In the genomic region with DNA sequence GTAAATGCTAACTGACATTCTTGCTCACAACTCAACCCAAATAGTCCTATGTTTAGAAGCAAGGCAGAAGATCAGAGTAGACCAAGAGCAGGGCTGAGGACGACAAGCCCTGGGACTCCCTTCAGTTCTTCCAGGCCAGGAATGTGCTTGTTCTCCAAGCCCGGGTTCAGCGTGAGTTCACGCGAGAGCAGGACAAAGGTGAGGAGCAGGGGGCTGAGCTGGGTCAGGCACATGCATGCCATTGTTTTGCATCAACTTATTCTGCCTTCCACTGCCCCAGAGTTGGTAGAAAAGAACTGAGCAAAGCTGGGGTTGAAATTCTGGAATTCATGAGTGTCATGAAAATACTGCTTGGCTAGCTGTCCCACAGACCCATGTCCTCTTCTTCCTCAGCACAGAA, we compare ENCODE assay signal across 24 cellular contexts.
DNase-seq lines count a peak whose midpoint lies in the region; ATAC-seq and TF ChIP-seq lines count a peak whose summit lies in the region.
"Had no signal": no experiment of that assay in that cellular context is flagged by ENCODE, and none has a peak within 500 bp of the region (broad histone marks: within the 10 kb centered on the region; RNA-seq: fewer than 3 reads in every experiment).

No MANE protein-coding gene starts in this region.

- H3K14ac ChIP-seq in neuronal stem cell (ENCODE audit: low read length): no peak overlapping the region

- H4K91ac ChIP-seq in neuronal stem cell (ENCODE audit: low read depth, low read length, poor library complexity): no peak overlapping the region

- no peaks in the 10 kb centered on the region for H3K9me3 ChIP-seq in neuronal stem cell (replicated peaks in 1 of 2; ENCODE audit: control insufficient read depth in 2 of 2, insufficient read depth in 1 of 2, low read depth in 1 of 2, low read length in 2 of 2)
- H3K9me3 ChIP-seq: A549, Caco-2 had no signal

- DNase-seq in ELF-1 (ENCODE audit: low read depth, low spot score): peak; percentile 28
- DNase-seq in HuH-7.5 (ENCODE audit: low spot score): peak; percentile 57
- DNase-seq in iPS-NIHi11 (ENCODE audit: low spot score): peak; percentile 59
- DNase-seq in neuronal stem cell (ENCODE audit: low spot score): no peak
- no peak for DNase-seq in omental fat pad (ENCODE audit: low spot score)
- no peak for DNase-seq in NCI-H774 (lab: John Stamatoyannopoulos, UW)
- DNase-seq in activated T-cell treated with anti-CD3 and anti-CD28 coated beads, Interleukin-2, amount 50 U/mL, for 24 hours: no peak
- DNase-seq in NCI-H1105 (lab: John Stamatoyannopoulos, UW): no peak
- DNase-seq: CD4-positive, alpha-beta T cell; DMS153; GDM1; H9; HFFc6; KBM-7; MM.1S; NCI-H1092; NCI-H1436 treated with DMSO at 0.1 percent for 48 hours; NCI-H1930; NCI-H2227 treated with DMSO at 0.1 percent for 48 hours; NCI-H524; NCI-H82; Right ventricle myocardium superior had no signal

- no peak overlapping the region for H2AK5ac ChIP-seq in neuronal stem cell (ENCODE audit: low read depth, low read length)

- H3K9ac ChIP-seq in neuronal stem cell (ENCODE audit: low read depth, low read length, poor library complexity): no peak overlapping the region

- peaks cover 0 to 3% (median 0%) of the 10 kb centered on the region in 3 experiments for H3K27me3 ChIP-seq in neuronal stem cell (ENCODE audit: control insufficient read depth in 3 of 3, insufficient read depth in 3 of 3, low read depth in 1 of 3, low read length in 3 of 3)

- peaks cover 5 to 8% of the 10 kb centered on the region in 2 donors for H3K4me1 ChIP-seq in neuronal stem cell (ENCODE audit: control insufficient read depth in 2 of 2, insufficient read depth in 1 of 2, low read depth in 1 of 2, low read length in 2 of 2)
- H3K4me1 ChIP-seq: A549 had no signal

- no peak overlapping the region for H2BK120ac ChIP-seq in neuronal stem cell (ENCODE audit: low read depth, low read length)

- no CpG with 5 or more reads among the region's 5 CpGs for WGBS in neuronal stem cell (ENCODE audit: extremely low coverage in 2 of 2, insufficient read length in 2 of 2, insufficient replicate concordance in 1 of 2), 2 donors

- H2AFZ ChIP-seq in neuronal stem cell (ENCODE audit: low read length): peak overlapping the region; percentile 19

- H3K27ac Mint-ChIP-seq in activated T-cell treated with anti-CD3 and anti-CD28 coated beads, Interleukin-2, amount 50 U/mL, for 24 hours: no peak overlapping the region
- H3K27ac Mint-ChIP-seq: CD4-positive, alpha-beta T cell; HFFc6 had no signal

- no peak overlapping the region for H2BK12ac ChIP-seq in neuronal stem cell (ENCODE audit: low read length)

- no peaks in the 10 kb centered on the region for H3K4me1 Mint-ChIP-seq in activated T-cell treated with anti-CD3 and anti-CD28 coated beads, Interleukin-2, amount 50 U/mL, for 24 hours (ENCODE audit: low read depth)

- H3K4me3 Mint-ChIP-seq in activated T-cell treated with anti-CD3 and anti-CD28 coated beads, Interleukin-2, amount 50 U/mL, for 24 hours: no peak overlapping the region
- H3K4me3 Mint-ChIP-seq: CD4-positive, alpha-beta T cell; H9; HFFc6 had no signal

- H2BK15ac ChIP-seq in neuronal stem cell (ENCODE audit: low read length): no peak overlapping the region

- ATAC-seq in omental fat pad (ENCODE audit: low FRiP score): no peak
- ATAC-seq: A549 had no signal

- H3K27me3 Mint-ChIP-seq in activated T-cell treated with anti-CD3 and anti-CD28 coated beads, Interleukin-2, amount 50 U/mL, for 24 hours: peaks cover 6% of the 10 kb centered on the region

- H3K79me1 ChIP-seq in neuronal stem cell (ENCODE audit: low read depth, low read length): no peaks in the 10 kb centered on the region

- H3K4me3 ChIP-seq in neuronal stem cell (ENCODE audit: low read length in 2 of 2): no peak overlapping the region
- H3K4me3 ChIP-seq: A549 had no signal

- no peak overlapping the region for H3K18ac ChIP-seq in neuronal stem cell (ENCODE audit: low read length)

- no peak overlapping the region for H3K4me2 ChIP-seq in neuronal stem cell (ENCODE audit: insufficient read depth, low read length, poor library complexity, severe bottlenecking)
- H3K4me2 ChIP-seq: A549 had no signal

- TF ChIP-seq CTCF in omental fat pad (IDR thresholded peaks at IDR 0.05): no peak

- no peaks in the 10 kb centered on the region for H3K36me3 Mint-ChIP-seq in activated T-cell treated with anti-CD3 and anti-CD28 coated beads, Interleukin-2, amount 50 U/mL, for 24 hours (ENCODE audit: low read depth)

- H3K4ac ChIP-seq in neuronal stem cell (ENCODE audit: low read length): no peak overlapping the region

- H3K36me3 ChIP-seq in neuronal stem cell (replicated peaks in 1 of 2; ENCODE audit: control insufficient read depth in 2 of 2, insufficient read depth in 2 of 2, low read length in 2 of 2): no peaks in the 10 kb centered on the region

- no peak overlapping the region for H3K23ac ChIP-seq in neuronal stem cell (ENCODE audit: low read depth, low read length, poor library complexity)

- no peak overlapping the region for H3K27ac ChIP-seq in neuronal stem cell (replicated peaks; ENCODE audit: low read length)
- H3K27ac ChIP-seq: A549 had no signal

- H3K9me3 Mint-ChIP-seq in activated T-cell treated with anti-CD3 and anti-CD28 coated beads, Interleukin-2, amount 50 U/mL, for 24 hours: no peaks in the 10 kb centered on the region
- H3K9me3 Mint-ChIP-seq: CD4-positive, alpha-beta T cell; H9; HFFc6 had no signal

- no peak overlapping the region for H4K8ac ChIP-seq in neuronal stem cell (ENCODE audit: low read depth, low read length)

- H2BK5ac ChIP-seq in neuronal stem cell (ENCODE audit: low read length): no peak overlapping the region

Comparison
In these comparisons a context has a peak if more than half of its experiments do, and no peak if none do; other contexts are left out.
1. DNase-seq: peak in ELF-1 (single experiment), HuH-7.5 (single experiment) and iPS-NIHi11 (single experiment); none in neuronal stem cell (single experiment), omental fat pad (single experiment), NCI-H774 (single experiment), activated T-cell treated with anti-CD3 and anti-CD28 coated beads, Interleukin-2, amount 50 U/mL, for 24 hours (single experiment) and NCI-H1105 (single experiment).